14 cellular contexts compared by ENCODE assay signal in genomic region chr7:34143397-34143796, GRCh38.
DNase-seq lines count a peak whose midpoint lies in the region; ATAC-seq and TF ChIP-seq lines count a peak whose summit lies in the region.
"Had no signal": no experiment of that assay in that cellular context is flagged by ENCODE, and none has a peak within 500 bp of the region (broad histone marks: within the 10 kb centered on the region; RNA-seq: fewer than 3 reads in every experiment).

No MANE protein-coding gene starts in this region.

- no peak overlapping the region for H3K9ac ChIP-seq in mammary epithelial cell (ENCODE audit: insufficient read depth, low read length)

- H3K4me2 ChIP-seq in mammary epithelial cell (ENCODE audit: insufficient read depth, low read depth, low read length) = no peak overlapping the region

- H3K36me3 Mint-ChIP-seq in MCF 10A (ENCODE audit: insufficient read depth, unreplicated experiment) = no peaks in the 10 kb centered on the region
- H3K36me3 Mint-ChIP-seq in activated T-helper 17 cell treated with anti-CD3 and anti-CD28 coated beads, Interleukin-2, amount 50 U/mL, for 72 hours (ENCODE audit: low read depth) = no peaks in the 10 kb centered on the region
- H3K36me3 Mint-ChIP-seq: activated CD4-positive, alpha-beta memory T cell treated with anti-CD3 and anti-CD28 coated beads for 36 hours had no signal

- no peak overlapping the region for H3K4me3 Mint-ChIP-seq in MCF 10A (ENCODE audit: unreplicated experiment)
- H3K4me3 Mint-ChIP-seq in activated T-helper 17 cell treated with anti-CD3 and anti-CD28 coated beads, Interleukin-2, amount 50 U/mL, for 72 hours = no peak overlapping the region
- H3K4me3 Mint-ChIP-seq: activated CD4-positive, alpha-beta memory T cell treated with anti-CD3 and anti-CD28 coated beads for 36 hours had no signal

- H3K9me3 Mint-ChIP-seq in MCF 10A (ENCODE audit: unreplicated experiment) = no peaks in the 10 kb centered on the region
- peaks cover 10% of the 10 kb centered on the region for H3K9me3 Mint-ChIP-seq in activated T-helper 17 cell treated with anti-CD3 and anti-CD28 coated beads, Interleukin-2, amount 50 U/mL, for 72 hours
- H3K9me3 Mint-ChIP-seq: activated CD4-positive, alpha-beta memory T cell treated with anti-CD3 and anti-CD28 coated beads for 36 hours had no signal

- H3K9me3 ChIP-seq in breast epithelium (no peaks in the 10 kb centered on the region), mammary epithelial cell (replicated peaks; ENCODE audit: insufficient read depth, low read length) (no peaks in the 10 kb centered on the region)
- H3K9me3 ChIP-seq: adrenal gland, HAP-1 had no signal

- no peaks in the 10 kb centered on the region for H3K36me3 ChIP-seq in breast epithelium
- H3K36me3 ChIP-seq in mammary epithelial cell (ENCODE audit: insufficient read depth, low read length) = no peaks in the 10 kb centered on the region
- H3K36me3 ChIP-seq: adrenal gland, HAP-1 had no signal

- intact Hi-C loops in MCF 10A (cut with micrococcal nuclease) = no loop called here
- intact Hi-C loops in breast epithelium (cut with DNase I; ENCODE audit: low total_unique reads) = no loop called here
- intact Hi-C loops in mammary epithelial cell (cut with micrococcal nuclease) = no loop called here
- intact Hi-C loops in head of caudate nucleus (cut with DNase I) = no loop called here

- dilution Hi-C loops in mammary epithelial cell (cut with HindIII; ENCODE audit: low sequenced_read_pairs) = loop anchor here (5.0 kb wide), 1 partner anchor 39 kb away; no protein-coding TSS in a partner anchor

- H3K79me2 ChIP-seq in mammary epithelial cell (ENCODE audit: insufficient read depth, low read length) = no peaks in the 10 kb centered on the region

- H3K27ac ChIP-seq in breast epithelium (no peak overlapping the region), mammary epithelial cell (ENCODE audit: insufficient read depth, low read depth, low read length) (no peak overlapping the region)
- H3K27ac ChIP-seq: adrenal gland had no signal

- CTCF ChIA-PET in MCF 10A (lab: Yijun Ruan, JAX) = interaction anchor here (0.6 to 3.2 kb wide), 3 partner anchors 10 to 446 kb away, joined by 3 to 23 read pairs (median 3); no protein-coding TSS in a partner anchor
- CTCF ChIA-PET in mammary epithelial cell (lab: Charles Lee; ENCODE audit: low non-redundant PET) = no interaction called here

- no peak overlapping the region for H3K4me3 ChIP-seq in breast epithelium
- no peak overlapping the region for H3K4me3 ChIP-seq in mammary epithelial cell (replicated peaks in 1 of 3; ENCODE audit: insufficient read depth in 1 of 3, low read depth in 2 of 3, low read length in 3 of 3)
- H3K4me3 ChIP-seq: adrenal gland, HAP-1 had no signal

- 91% methylated on average over 2 of the region's 2 CpGs for WGBS in mammary epithelial cell (ENCODE audit: low coverage, missing lambda C conversion rate)

- no peaks in the 10 kb centered on the region for H4K20me1 ChIP-seq in mammary epithelial cell (ENCODE audit: insufficient read depth, low read length)

- DNase-seq in MCF 10A (ENCODE audit: unreplicated experiment) (peak; percentile 21), breast epithelium (ENCODE audit: low spot score in 2 of 2) (no peak), NCI-H82 (lab: John Stamatoyannopoulos, UW) (peak; percentile 60), mammary epithelial cell (peak; percentile 32), head of caudate nucleus (no peak)
- DNase-seq: 8988T; activated CD4-positive, alpha-beta memory T cell treated with anti-CD3 and anti-CD28 coated beads for 36 hours; adrenal gland; NCI-H2171 treated with DMSO at 0.1 percent for 48 hours; stimulated activated CD4-positive, alpha-beta T cell treated with anti-CD3 and anti-CD28 coated beads, Interleukin-2, amount 100 ng/mL, for 48 hours had no signal

- POLR2A ChIA-PET in MCF 10A (lab: Yijun Ruan, JAX) = no interaction called here

- in situ Hi-C loops in mammary epithelial cell (cut with MboI; ENCODE audit: low sequenced_read_pairs in 2 of 2) = no loop called here

- H3K4me1 ChIP-seq in breast epithelium = no peaks in the 10 kb centered on the region
- H3K4me1 ChIP-seq in mammary epithelial cell (ENCODE audit: insufficient read depth, low read length) = no peaks in the 10 kb centered on the region
- H3K4me1 ChIP-seq: adrenal gland, HAP-1 had no signal

- H3K27ac Mint-ChIP-seq in MCF 10A (ENCODE audit: low read depth, unreplicated experiment) = peak overlapping the region; percentile 50
- H3K27ac Mint-ChIP-seq in activated T-helper 17 cell treated with anti-CD3 and anti-CD28 coated beads, Interleukin-2, amount 50 U/mL, for 72 hours = no peak overlapping the region
- H3K27ac Mint-ChIP-seq: activated CD4-positive, alpha-beta memory T cell treated with anti-CD3 and anti-CD28 coated beads for 36 hours had no signal

- peaks cover 11% of the 10 kb centered on the region for H3K27me3 Mint-ChIP-seq in MCF 10A (ENCODE audit: insufficient read depth, unreplicated experiment)
- H3K27me3 Mint-ChIP-seq in activated T-helper 17 cell treated with anti-CD3 and anti-CD28 coated beads, Interleukin-2, amount 50 U/mL, for 72 hours = peaks cover 3% of the 10 kb centered on the region
- H3K27me3 Mint-ChIP-seq: activated CD4-positive, alpha-beta memory T cell treated with anti-CD3 and anti-CD28 coated beads for 36 hours had no signal

- BruUV-seq in MCF 10A (replicated peaks; lab: Mats Ljungman, UMichigan) (no TSS peak), mammary epithelial cell (replicated peaks; lab: Mats Ljungman, UMichigan) (no TSS peak)

- TF ChIP-seq POLR2A in breast epithelium (IDR thresholded peaks at IDR 0.05) = no peak

- no peak for ATAC-seq in activated T-helper 17 cell treated with anti-CD3 and anti-CD28 coated beads, Interleukin-2, amount 50 U/mL, for 72 hours (replicated peaks)
- ATAC-seq in HG02981 (IDR thresholded peaks at IDR 0.05; ENCODE audit: unreplicated experiment) (no peak), GM18502 (IDR thresholded peaks at IDR 0.05; ENCODE audit: poor library complexity, unreplicated experiment) (no peak)

- H3K4me1 Mint-ChIP-seq in MCF 10A (ENCODE audit: insufficient read depth, unreplicated experiment) = no peaks in the 10 kb centered on the region
- no peaks in the 10 kb centered on the region for H3K4me1 Mint-ChIP-seq in activated T-helper 17 cell treated with anti-CD3 and anti-CD28 coated beads, Interleukin-2, amount 50 U/mL, for 72 hours

- H2AFZ ChIP-seq in mammary epithelial cell (ENCODE audit: low read depth, low read length) = no peak overlapping the region

- H3K27me3 ChIP-seq in breast epithelium = no peaks in the 10 kb centered on the region
- peaks cover 3% of the 10 kb centered on the region for H3K27me3 ChIP-seq in mammary epithelial cell (ENCODE audit: insufficient read depth, low read length)
- H3K27me3 ChIP-seq: adrenal gland had no signal

- TF ChIP-seq CTCF in MCF 10A (IDR thresholded peaks at IDR 0.05; ENCODE audit: unreplicated experiment) = no peak
- TF ChIP-seq CTCF in breast epithelium (IDR thresholded peaks at IDR 0.05) = no peak
- no peak for TF ChIP-seq CTCF in mammary epithelial cell (conservative IDR thresholded peaks at IDR 0.05 in 1 of 2, IDR thresholded peaks at IDR 0.05 in 1 of 2; ENCODE audit: extremely low read depth in 1 of 2, insufficient read depth in 1 of 2, low read depth in 1 of 2, low read length in 2 of 2)

Comparison
In these comparisons a context has a peak if more than half of its experiments do, and no peak if none do; other contexts are left out.
1. DNase-seq: peak in MCF 10A (single experiment), NCI-H82 (single experiment) and mammary epithelial cell (single experiment); none in breast epithelium (0 of 2) and head of caudate nucleus (0 of 42).